ENCODE assay signal across 31 cellular contexts in the genomic region with DNA sequence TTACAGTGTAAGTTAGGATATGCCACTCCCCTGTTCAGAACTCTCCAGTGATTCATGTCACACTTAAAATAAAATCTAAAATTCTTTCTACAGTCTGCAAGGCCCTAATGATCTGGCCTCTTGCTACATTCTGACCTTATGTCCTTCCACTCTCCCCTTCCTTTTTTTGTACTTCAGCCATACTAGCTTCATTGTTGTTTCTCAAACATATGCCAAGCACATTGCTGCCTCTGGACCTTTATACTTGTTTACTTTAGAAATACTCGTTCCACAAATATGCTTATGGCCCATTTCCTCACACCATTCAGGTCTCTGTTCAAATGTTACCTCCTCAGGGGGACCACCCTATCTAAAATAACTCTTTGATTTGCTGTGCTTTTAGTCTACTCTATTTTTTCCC. TPM values are rescaled to one million over a fixed set of nuclear protein-coding genes. Genes with fewer than 3 reads are reported as not detected.
DNase-seq lines count a peak whose midpoint lies in the region; TF ChIP-seq lines count a peak whose summit lies in the region.
"Had no signal": no experiment of that assay in that cellular context is flagged by ENCODE, and none has a peak within 500 bp of the region (broad histone marks: within the 10 kb centered on the region; RNA-seq: fewer than 3 reads in every experiment).

No MANE protein-coding gene starts in this region.

- H3K4me1 ChIP-seq in esophagus muscularis mucosa, result peaks cover 0 to 4% (median 0%) of the 10 kb centered on the region in 4 donors
- H3K4me1 ChIP-seq in vagina, result no peaks in the 10 kb centered on the region
- H3K4me1 ChIP-seq in Peyer's patch, result no peaks in the 10 kb centered on the region

- 33% methylated on average over 1 of the region's 1 CpG for WGBS in esophagus muscularis mucosa

- H3K36me3 ChIP-seq in esophagus muscularis mucosa, result no peaks in the 10 kb centered on the region
- H3K36me3 ChIP-seq in vagina, result no peaks in the 10 kb centered on the region
- no peaks in the 10 kb centered on the region for H3K36me3 ChIP-seq in Peyer's patch
- H3K36me3 ChIP-seq: HAP-1, SJCRH30 had no signal

- intact Hi-C loops in esophagus muscularis mucosa (cut with DNase I), result no loop called here
- intact Hi-C loops in vagina (cut with DNase I), result no loop called here

- TF ChIP-seq CTCF in AG04449 (IDR thresholded peaks at IDR 0.05; ENCODE audit: insufficient read depth, low read length, missing control alignments), result no peak
- TF ChIP-seq CTCF in choroid plexus epithelial cell (conservative IDR thresholded peaks at IDR 0.05; ENCODE audit: low read depth, low read length), result no peak
- no peak for TF ChIP-seq CTCF in esophagus muscularis mucosa (IDR thresholded peaks at IDR 0.05)
- TF ChIP-seq CTCF in vagina (IDR thresholded peaks at IDR 0.05), result no peak
- TF ChIP-seq CTCF in Peyer's patch (IDR thresholded peaks at IDR 0.05), result no peak

- POLR2A ChIA-PET in AG04449 (lab: Yijun Ruan, JAX), result no interaction called here

- H3K27ac ChIP-seq in esophagus muscularis mucosa (replicated peaks in 1 of 4) (no peak overlapping the region), vagina (no peak overlapping the region), Peyer's patch (no peak overlapping the region)
- H3K27ac ChIP-seq: SJCRH30, VCaP had no signal

- no peaks in the 10 kb centered on the region for H3K9me3 ChIP-seq in esophagus muscularis mucosa
- H3K9me3 ChIP-seq in vagina, result no peaks in the 10 kb centered on the region
- no peaks in the 10 kb centered on the region for H3K9me3 ChIP-seq in Peyer's patch
- H3K9me3 ChIP-seq: HAP-1, SJCRH30 had no signal

- TF ChIP-seq POLR2A in esophagus muscularis mucosa (IDR thresholded peaks at IDR 0.05; ENCODE audit: low read depth), result no peak
- TF ChIP-seq POLR2A in vagina (IDR thresholded peaks at IDR 0.05), result no peak
- TF ChIP-seq POLR2A in Peyer's patch (IDR thresholded peaks at IDR 0.05), result no peak

- TF ChIP-seq EP300 in esophagus muscularis mucosa (IDR thresholded peaks at IDR 0.05), result no peak

- DNase-seq in AG04449 (ENCODE audit: low read depth, low spot score) (peak; percentile 19), HCEC 1CT (peak; percentile 86), choroid plexus epithelial cell (ENCODE audit: low read depth) (peak; percentile 84), iris pigment epithelial cell (ENCODE audit: low read depth) (peak; percentile 58), esophagus muscularis mucosa (ENCODE audit: extremely low spot score) (no peak), NCI-H748 treated with DMSO at 0.1 percent for 48 hours (lab: John Stamatoyannopoulos, UW) (no peak), vagina (ENCODE audit: extremely low spot score in 2 of 2) (no peak), Peyer's patch (no peak)
- DNase-seq: 8988T; activated CD4-positive, alpha-beta T cell treated with anti-CD3 and anti-CD28 coated beads, Interleukin-2, amount 10 ng/mL, durations not matched to agents 7 days and 5 days; activated gamma-delta T cell; activated naive CD8-positive, alpha-beta T cell treated with anti-CD3 and anti-CD28 coated beads for 36 hours; activated T-cell treated with anti-CD3 and anti-CD28 coated beads, Interleukin-2, amount 50 U/mL, for 24 hours; AML-193; CD8-positive, alpha-beta memory T cell; central memory CD4-positive, alpha-beta T cell; endodermal cell; immature natural killer cell; left colon; MV-4-11; NCI-H1436 treated with DMSO at 0.1 percent for 48 hours; NCI-H2081 treated with DMSO at 0.1 percent for 48 hours; NCI-H345; SJCRH30; small intestine; stimulated activated naive CD4-positive, alpha-beta T cell; SW 1271; T-helper 9 cell had no signal

- peaks cover 0 to 24% (median 3%) of the 10 kb centered on the region in 4 donors for H3K27me3 ChIP-seq in esophagus muscularis mucosa
- no peaks in the 10 kb centered on the region for H3K27me3 ChIP-seq in vagina
- no peaks in the 10 kb centered on the region for H3K27me3 ChIP-seq in Peyer's patch
- H3K27me3 ChIP-seq: SJCRH30 had no signal

- H3K4me3 ChIP-seq in AG04449 (ENCODE audit: low read depth, low read length), result no peak overlapping the region
- H3K4me3 ChIP-seq in choroid plexus epithelial cell (ENCODE audit: low read depth, low read length), result no peak overlapping the region
- H3K4me3 ChIP-seq in esophagus muscularis mucosa, result no peak overlapping the region
- no peak overlapping the region for H3K4me3 ChIP-seq in vagina
- H3K4me3 ChIP-seq in Peyer's patch, result no peak overlapping the region
- H3K4me3 ChIP-seq: HAP-1, SJCRH30 had no signal

- CTCF ChIA-PET in AG04449 (lab: Yijun Ruan, JAX), result interaction anchor here (1.1 to 1.4 kb wide), 2 partner anchors 48 to 92 kb away, joined by 4 read pairs; no protein-coding TSS in a partner anchor

RNA-seq across cellular contexts. Expression of a gene that starts 14.9 kb away (rescaled TPM):
- total RNA-seq in esophagus muscularis mucosa (10 to 100 TPM; 15.8 to 29.8 (median 27.4) TPM), vagina (23.1 TPM), Peyer's patch (10 to 100 TPM; 29.7 to 69.3 (median 50.4) TPM)

RNA-seq across cellular contexts. Expression of a gene that starts 25.2 kb away (rescaled TPM):
- total RNA-seq in esophagus muscularis mucosa (1 to 10 TPM; 2.7 to 8.0 (median 4.6) TPM), vagina (1.5 TPM), Peyer's patch (under 1 TPM in 1 of 4 donors, not detected in 3; 0.67 TPM)
- total RNA-seq: activated CD4-positive, alpha-beta T cell treated with anti-CD3 and anti-CD28 coated beads, Interleukin-2, amount 10 ng/mL, durations not matched to agents 7 days and 5 days; activated naive CD8-positive, alpha-beta T cell treated with anti-CD3 and anti-CD28 coated beads for 36 hours; pulmonary artery endothelial cell had no signal

RNA-seq across cellular contexts. Expression of a gene that starts 42.6 kb away (rescaled TPM):
- total RNA-seq in esophagus muscularis mucosa (1 to 10 TPM; 2.2 to 3.3 (median 2.7) TPM), vagina (4.9 TPM), Peyer's patch (10 to 100 TPM in 1 of 4 donors, 1 to 10 TPM in 3; 2.3 to 12.7 (median 7.3) TPM)

RNA-seq across cellular contexts. Expression of a gene that starts 43.4 kb away (rescaled TPM):
- total RNA-seq in esophagus muscularis mucosa (100 to 1,000 TPM in 3 of 4 donors, 10 to 100 TPM in 1; 92.6 to 136 (median 134) TPM), vagina (30.7 TPM), Peyer's patch (100 to 1,000 TPM in 2 of 4 donors, 10 to 100 TPM in 2; 24.8 to 124 (median 96.0) TPM)

RNA-seq across cellular contexts. Expression of a gene that starts 52.8 kb away (rescaled TPM):
- total RNA-seq in esophagus muscularis mucosa, result 10 to 100 TPM in 2 of 4 donors, 1 to 10 TPM in 2; 6.2 to 16.4 (median 8.2) TPM
- 8.3 TPM for total RNA-seq in vagina
- total RNA-seq in Peyer's patch, result 10 to 100 TPM in 3 of 4 donors, 1 to 10 TPM in 1; 1.7 to 24.0 (median 20.9) TPM

Comparison
In these comparisons a context has a peak if more than half of its experiments do, and no peak if none do; other contexts are left out.
1. DNase-seq: peak in AG04449 (single experiment), HCEC 1CT (single experiment), choroid plexus epithelial cell (single experiment) and iris pigment epithelial cell (single experiment); none in esophagus muscularis mucosa (single experiment), NCI-H748 treated with DMSO at 0.1 percent for 48 hours (single experiment), vagina (0 of 2) and Peyer's patch (0 of 3).